23 cellular contexts compared by ENCODE assay signal in the genomic region with DNA sequence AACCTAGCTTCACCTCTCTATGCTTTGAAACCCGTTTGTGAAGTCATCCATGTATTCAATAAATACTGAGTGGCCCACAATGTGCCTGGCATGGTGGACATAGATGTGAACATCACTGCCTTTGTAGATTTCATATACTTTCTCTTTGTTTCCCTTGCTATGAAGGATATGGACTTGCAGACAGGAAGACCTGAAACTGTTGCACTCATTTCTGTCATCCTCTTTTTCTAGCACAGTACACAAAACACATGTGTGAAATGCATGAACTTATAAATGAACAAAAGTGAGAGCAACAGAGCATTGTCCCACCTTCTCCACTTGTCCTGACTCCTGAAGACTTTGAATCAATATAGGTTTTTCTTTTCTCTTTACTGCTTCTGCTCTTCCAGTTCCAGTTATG.
"Had no signal": no experiment of that assay in that cellular context is flagged by ENCODE, and none has a peak within 500 bp of the region (broad histone marks: within the 10 kb centered on the region; RNA-seq: fewer than 3 reads in every experiment).

No MANE protein-coding gene starts in this region.

- H3K27ac Mint-ChIP-seq: activated CD4-positive, alpha-beta memory T cell treated with anti-CD3 and anti-CD28 coated beads, Interleukin-2, amount 10 ng/mL, durations not matched to agents 7 days and 5 days; activated CD4-positive, alpha-beta T cell treated with anti-CD3 and anti-CD28 coated beads, Interleukin-2, amount 10 ng/mL, durations not matched to agents 24 days and 14 days; activated naive CD4-positive, alpha-beta T cell treated with anti-CD3 and anti-CD28 coated beads, Interleukin-2, amount 10 ng/mL, durations not matched to agents 7 days and 5 days; activated T-cell treated with anti-CD3 and anti-CD28 coated beads, Interleukin-2, amount 50 U/mL, for 72 hours; endodermal cell; natural killer cell; stimulated activated naive CD8-positive, alpha-beta T cell treated with anti-CD3 and anti-CD28 coated beads, Interleukin-15, Interleukin-2, amounts not matched to agents 100 ng/mL and 50 ng/mL, for 24 hours had no signal

- H3K4me1 Mint-ChIP-seq: activated CD4-positive, alpha-beta memory T cell treated with anti-CD3 and anti-CD28 coated beads, Interleukin-2, amount 10 ng/mL, durations not matched to agents 7 days and 5 days; activated CD4-positive, alpha-beta T cell treated with anti-CD3 and anti-CD28 coated beads, Interleukin-2, amount 10 ng/mL, durations not matched to agents 24 days and 14 days; activated naive CD4-positive, alpha-beta T cell treated with anti-CD3 and anti-CD28 coated beads, Interleukin-2, amount 10 ng/mL, durations not matched to agents 7 days and 5 days; natural killer cell had no signal

- FAIRE-seq: islet of Langerhans had no signal

- H3K4me3 Mint-ChIP-seq: activated CD4-positive, alpha-beta memory T cell treated with anti-CD3 and anti-CD28 coated beads, Interleukin-2, amount 10 ng/mL, durations not matched to agents 7 days and 5 days; activated CD4-positive, alpha-beta T cell treated with anti-CD3 and anti-CD28 coated beads, Interleukin-2, amount 10 ng/mL, durations not matched to agents 24 days and 14 days; activated naive CD4-positive, alpha-beta T cell treated with anti-CD3 and anti-CD28 coated beads, Interleukin-2, amount 10 ng/mL, durations not matched to agents 7 days and 5 days; activated T-cell treated with anti-CD3 and anti-CD28 coated beads, Interleukin-2, amount 50 U/mL, for 72 hours; endodermal cell; natural killer cell; stimulated activated naive CD8-positive, alpha-beta T cell treated with anti-CD3 and anti-CD28 coated beads, Interleukin-15, Interleukin-2, amounts not matched to agents 100 ng/mL and 50 ng/mL, for 24 hours had no signal

- H3K4me3 ChIP-seq: body of pancreas, cardiac muscle cell, esophagus squamous epithelium, heart left ventricle, prostate gland, spleen, tibial nerve had no signal

- H3K36me3 Mint-ChIP-seq: activated naive CD4-positive, alpha-beta T cell treated with anti-CD3 and anti-CD28 coated beads, Interleukin-2, amount 10 ng/mL, durations not matched to agents 7 days and 5 days had no signal

- H3K36me3 ChIP-seq: cardiac muscle cell, esophagus squamous epithelium, heart left ventricle, prostate gland, spleen, tibial nerve had no signal

- H3K27me3 Mint-ChIP-seq: activated CD4-positive, alpha-beta memory T cell treated with anti-CD3 and anti-CD28 coated beads, Interleukin-2, amount 10 ng/mL, durations not matched to agents 7 days and 5 days; activated CD4-positive, alpha-beta T cell treated with anti-CD3 and anti-CD28 coated beads, Interleukin-2, amount 10 ng/mL, durations not matched to agents 24 days and 14 days; activated naive CD4-positive, alpha-beta T cell treated with anti-CD3 and anti-CD28 coated beads, Interleukin-2, amount 10 ng/mL, durations not matched to agents 7 days and 5 days; stimulated activated naive CD8-positive, alpha-beta T cell treated with anti-CD3 and anti-CD28 coated beads, Interleukin-15, Interleukin-2, amounts not matched to agents 100 ng/mL and 50 ng/mL, for 24 hours had no signal

- H3K4me1 ChIP-seq: body of pancreas, esophagus squamous epithelium, heart left ventricle, prostate gland, spleen, tibial nerve had no signal

- H3K9me3 Mint-ChIP-seq: activated CD4-positive, alpha-beta memory T cell treated with anti-CD3 and anti-CD28 coated beads, Interleukin-2, amount 10 ng/mL, durations not matched to agents 7 days and 5 days; activated CD4-positive, alpha-beta T cell treated with anti-CD3 and anti-CD28 coated beads, Interleukin-2, amount 10 ng/mL, durations not matched to agents 24 days and 14 days; activated naive CD4-positive, alpha-beta T cell treated with anti-CD3 and anti-CD28 coated beads, Interleukin-2, amount 10 ng/mL, durations not matched to agents 7 days and 5 days; endodermal cell had no signal

- DNase-seq: activated CD4-positive, alpha-beta memory T cell treated with anti-CD3 and anti-CD28 coated beads, Interleukin-2, amount 10 ng/mL, durations not matched to agents 7 days and 5 days; activated CD4-positive, alpha-beta T cell treated with anti-CD3 and anti-CD28 coated beads, Interleukin-2, amount 10 ng/mL, durations not matched to agents 24 days and 14 days; activated effector memory CD4-positive, alpha-beta T cell treated with Interleukin-2 at 50 U/mL for 16 hours; activated naive CD4-positive, alpha-beta T cell treated with anti-CD3 and anti-CD28 coated beads, Interleukin-2, amount 10 ng/mL, durations not matched to agents 7 days and 5 days; activated T-cell treated with anti-CD3 and anti-CD28 coated beads, Interleukin-2, amount 50 U/mL, for 72 hours; anterior cingulate cortex; body of pancreas; cortex of kidney; endodermal cell; esophagus squamous epithelium; heart left ventricle; left ventricle myocardium superior; midbrain; natural killer cell; spleen; stimulated activated CD4-positive, alpha-beta T cell treated with anti-CD3 and anti-CD28 coated beads, Interleukin-4, amount 100 ng/mL, for 1 hour had no signal

- H3K27ac ChIP-seq: body of pancreas, cardiac muscle cell, esophagus squamous epithelium, heart left ventricle, prostate gland, spleen, tibial nerve, VCaP had no signal

- H3K9me3 ChIP-seq: body of pancreas, esophagus squamous epithelium, heart left ventricle, prostate gland, tibial nerve had no signal

- H3K27me3 ChIP-seq: body of pancreas, cardiac muscle cell, esophagus squamous epithelium, heart left ventricle, spleen, tibial nerve had no signal

- ATAC-seq: activated CD4-positive, CD25-positive, alpha-beta regulatory T cell treated with anti-CD3 and anti-CD28 coated beads, Interleukin-2, amount 50 U/mL, for 24 hours; activated T-cell treated with anti-CD3 and anti-CD28 coated beads, Interleukin-2, amount 50 U/mL, for 72 hours; body of pancreas; heart left ventricle; left ventricle myocardium superior; natural killer cell had no signal
